Comparison of ENCODE assay signal across 1 cellular context in genomic region chr17:17142556-17142955, GRCh38.
TF ChIP-seq lines count a peak whose summit lies in the region.

No MANE protein-coding gene starts in this region.

TF ChIP-seq in H1, 55 proteins besides CTCF, POLR2A, EP300 and RAD21 (continued from another document):
- no peak for TF ChIP-seq CHD7 (IDR thresholded peaks at IDR 0.05; ENCODE audit: insufficient replicate concordance, low read length)
- no peak for TF ChIP-seq SRF (IDR thresholded peaks at IDR 0.05; ENCODE audit: low read depth, low read length)
- TF ChIP-seq SIRT6 (IDR thresholded peaks at IDR 0.05; ENCODE audit: low read length) = no peak
- no peak for TF ChIP-seq USF2 (IDR thresholded peaks at IDR 0.05; ENCODE audit: low read length)
- TF ChIP-seq TAF1 (IDR thresholded peaks at IDR 0.05; ENCODE audit: low read depth, low read length) = no peak
